ENCODE assay signal across 20 cellular contexts in the genomic region with DNA sequence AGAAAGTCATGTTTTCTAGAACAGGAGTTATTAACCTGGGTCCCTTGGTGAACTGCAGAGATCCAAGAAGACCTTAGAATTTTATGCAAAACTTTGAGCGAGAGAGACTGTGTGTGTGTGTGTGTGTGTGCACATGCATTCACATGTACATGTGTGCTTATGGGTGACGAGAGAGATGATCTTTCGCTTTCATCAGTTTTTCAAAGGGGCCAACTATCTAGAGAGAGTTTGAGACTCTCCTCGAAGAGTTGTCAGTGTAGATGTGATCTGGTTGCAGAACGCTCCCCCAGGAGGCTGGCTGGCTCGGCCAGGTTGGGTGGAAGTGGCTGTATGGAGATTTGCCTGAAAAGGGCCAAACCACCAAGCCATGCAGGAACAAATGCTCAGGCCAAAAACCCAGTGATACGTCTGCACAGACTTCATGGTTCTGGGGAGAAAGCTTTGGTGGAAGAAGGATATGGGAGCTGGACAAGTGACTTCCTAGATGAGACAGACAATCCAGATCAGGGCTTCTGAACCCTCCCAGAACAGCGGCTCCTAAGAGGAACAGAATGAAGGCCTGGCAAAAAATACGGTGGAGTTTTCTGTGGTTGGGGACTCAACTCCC. TPM values are rescaled to one million over a fixed set of nuclear protein-coding genes. Genes with fewer than 3 reads are reported as not detected.
DNase-seq lines count a peak whose midpoint lies in the region; ATAC-seq and TF ChIP-seq lines count a peak whose summit lies in the region.
"Had no signal": no experiment of that assay in that cellular context is flagged by ENCODE, and none has a peak within 500 bp of the region (broad histone marks: within the 10 kb centered on the region; RNA-seq: fewer than 3 reads in every experiment).

No MANE protein-coding gene starts in this region.

- DNase-seq in activated naive CD4-positive, alpha-beta T cell treated with Interleukin-2 at 50 U/mL for 16 hours, result no peak
- DNase-seq in activated B cell treated with CpG ODN at 0.5 μM for 24 hours (no peak), RPMI8226 (no peak), cerebellar cortex (ENCODE audit: low spot score) (no peak)
- DNase-seq: activated effector memory CD4-positive, alpha-beta T cell treated with Interleukin-2 at 50 U/mL for 16 hours; COR-L47; glutamatergic neuron; H9; left colon; NCI-H187 treated with DMSO at 0.1 percent for 48 hours; NCI-H2227 treated with DMSO at 0.1 percent for 48 hours; NCI-H748 treated with DMSO at 0.1 percent for 48 hours; posterior cingulate gyrus; tibial artery had no signal

- H3K4me3 Mint-ChIP-seq in activated naive CD4-positive, alpha-beta T cell treated with anti-CD3 and anti-CD28 coated beads, Interleukin-2, amount 50 U/mL, for 24 hours, result peak overlapping the region; percentile 47
- H3K4me3 Mint-ChIP-seq in activated B cell treated with CpG ODN at 0.5 μM for 24 hours, result no peak overlapping the region
- H3K4me3 Mint-ChIP-seq in dendritic cell treated with granulocyte-macrophage colony-stimulating factor and Interleukin-4, amounts not matched to agents 40 ng/mL and 50 ng/mL, for 4 days, result peak overlapping the region; percentile 25
- H3K4me3 Mint-ChIP-seq: H9 had no signal

- intact Hi-C loops in activated B cell treated with CpG ODN at 0.5 μM for 24 hours (cut with micrococcal nuclease), result no loop called here
- intact Hi-C loops in dendritic cell treated with granulocyte-macrophage colony-stimulating factor and Interleukin-4, amounts not matched to agents 40 ng/mL and 50 ng/mL, for 4 days (cut with micrococcal nuclease), result no loop called here

- CTCF ChIA-PET in activated B cell treated with CpG ODN at 0.5 μM for 24 hours (lab: Charles Lee), result interaction anchor here (0.9 kb wide), 1 partner anchor 41 kb away, joined by 3 read pairs; no protein-coding TSS in a partner anchor

- POLR2A ChIA-PET in activated B cell treated with CpG ODN at 0.5 μM for 24 hours (lab: Charles Lee), result interaction anchor here (1.0 to 1.5 kb wide), 2 partner anchors 17 to 58 kb away, joined by 3 to 4 read pairs; no protein-coding TSS in a partner anchor

- peak overlapping the region; percentile 83 for H3K27ac Mint-ChIP-seq in activated naive CD4-positive, alpha-beta T cell treated with anti-CD3 and anti-CD28 coated beads, Interleukin-2, amount 50 U/mL, for 24 hours
- H3K27ac Mint-ChIP-seq in activated B cell treated with CpG ODN at 0.5 μM for 24 hours, result peak overlapping the region; percentile 26
- H3K27ac Mint-ChIP-seq in dendritic cell treated with granulocyte-macrophage colony-stimulating factor and Interleukin-4, amounts not matched to agents 40 ng/mL and 50 ng/mL, for 4 days, result peak overlapping the region; percentile 59
- H3K27ac Mint-ChIP-seq: H9 had no signal

- peaks cover 25% of the 10 kb centered on the region for H3K36me3 Mint-ChIP-seq in activated naive CD4-positive, alpha-beta T cell treated with anti-CD3 and anti-CD28 coated beads, Interleukin-2, amount 50 U/mL, for 24 hours
- peaks cover 49% of the 10 kb centered on the region for H3K36me3 Mint-ChIP-seq in activated B cell treated with CpG ODN at 0.5 μM for 24 hours (ENCODE audit: low read depth)
- H3K36me3 Mint-ChIP-seq in dendritic cell treated with granulocyte-macrophage colony-stimulating factor and Interleukin-4, amounts not matched to agents 40 ng/mL and 50 ng/mL, for 4 days (ENCODE audit: low read depth), result peaks cover 100% of the 10 kb centered on the region

- H3K27me3 Mint-ChIP-seq in activated naive CD4-positive, alpha-beta T cell treated with anti-CD3 and anti-CD28 coated beads, Interleukin-2, amount 50 U/mL, for 24 hours, result no peaks in the 10 kb centered on the region
- H3K27me3 Mint-ChIP-seq in activated B cell treated with CpG ODN at 0.5 μM for 24 hours, result no peaks in the 10 kb centered on the region
- no peaks in the 10 kb centered on the region for H3K27me3 Mint-ChIP-seq in dendritic cell treated with granulocyte-macrophage colony-stimulating factor and Interleukin-4, amounts not matched to agents 40 ng/mL and 50 ng/mL, for 4 days

- no peak for TF ChIP-seq CTCF in activated B cell treated with CpG ODN at 0.5 μM for 24 hours (IDR thresholded peaks at IDR 0.05)

- no peaks in the 10 kb centered on the region for H3K9me3 Mint-ChIP-seq in activated naive CD4-positive, alpha-beta T cell treated with anti-CD3 and anti-CD28 coated beads, Interleukin-2, amount 50 U/mL, for 24 hours
- H3K9me3 Mint-ChIP-seq in activated B cell treated with CpG ODN at 0.5 μM for 24 hours, result no peaks in the 10 kb centered on the region
- no peaks in the 10 kb centered on the region for H3K9me3 Mint-ChIP-seq in dendritic cell treated with granulocyte-macrophage colony-stimulating factor and Interleukin-4, amounts not matched to agents 40 ng/mL and 50 ng/mL, for 4 days
- H3K9me3 Mint-ChIP-seq: H9 had no signal

- peaks cover 95% of the 10 kb centered on the region for H3K4me1 Mint-ChIP-seq in activated naive CD4-positive, alpha-beta T cell treated with anti-CD3 and anti-CD28 coated beads, Interleukin-2, amount 50 U/mL, for 24 hours
- peaks cover 89% of the 10 kb centered on the region for H3K4me1 Mint-ChIP-seq in activated B cell treated with CpG ODN at 0.5 μM for 24 hours
- H3K4me1 Mint-ChIP-seq in dendritic cell treated with granulocyte-macrophage colony-stimulating factor and Interleukin-4, amounts not matched to agents 40 ng/mL and 50 ng/mL, for 4 days (ENCODE audit: low read depth), result peaks cover 94% of the 10 kb centered on the region

- ATAC-seq in activated B cell treated with CpG ODN at 0.5 μM for 24 hours (ENCODE audit: low read depth) (no peak), GM18861 (IDR thresholded peaks at IDR 0.05; ENCODE audit: unreplicated experiment) (no peak), GM19452 (IDR thresholded peaks at IDR 0.05; ENCODE audit: unreplicated experiment) (no peak)
- ATAC-seq: left colon had no signal

RNA-seq across cellular contexts. Expression of a gene that starts 6.1 kb away (rescaled TPM):
- 31.0 and 34.2 TPM in 2 replicates for total RNA-seq in activated B cell treated with CpG ODN at 0.5 μM for 24 hours
- total RNA-seq: chondrocyte, HT-29 had no signal

Comparison
In these comparisons a context has a peak if more than half of its experiments do, and no peak if none do; other contexts are left out.
1. H3K27ac Mint-ChIP-seq: peak in every context shown above with its lines; median percentile 83 in activated naive CD4-positive, alpha-beta T cell treated with anti-CD3 and anti-CD28 coated beads, Interleukin-2, amount 50 U/mL, for 24 hours; 59 in dendritic cell treated with granulocyte-macrophage colony-stimulating factor and Interleukin-4, amounts not matched to agents 40 ng/mL and 50 ng/mL, for 4 days; 26 in activated B cell treated with CpG ODN at 0.5 μM for 24 hours.